In the genomic region with DNA sequence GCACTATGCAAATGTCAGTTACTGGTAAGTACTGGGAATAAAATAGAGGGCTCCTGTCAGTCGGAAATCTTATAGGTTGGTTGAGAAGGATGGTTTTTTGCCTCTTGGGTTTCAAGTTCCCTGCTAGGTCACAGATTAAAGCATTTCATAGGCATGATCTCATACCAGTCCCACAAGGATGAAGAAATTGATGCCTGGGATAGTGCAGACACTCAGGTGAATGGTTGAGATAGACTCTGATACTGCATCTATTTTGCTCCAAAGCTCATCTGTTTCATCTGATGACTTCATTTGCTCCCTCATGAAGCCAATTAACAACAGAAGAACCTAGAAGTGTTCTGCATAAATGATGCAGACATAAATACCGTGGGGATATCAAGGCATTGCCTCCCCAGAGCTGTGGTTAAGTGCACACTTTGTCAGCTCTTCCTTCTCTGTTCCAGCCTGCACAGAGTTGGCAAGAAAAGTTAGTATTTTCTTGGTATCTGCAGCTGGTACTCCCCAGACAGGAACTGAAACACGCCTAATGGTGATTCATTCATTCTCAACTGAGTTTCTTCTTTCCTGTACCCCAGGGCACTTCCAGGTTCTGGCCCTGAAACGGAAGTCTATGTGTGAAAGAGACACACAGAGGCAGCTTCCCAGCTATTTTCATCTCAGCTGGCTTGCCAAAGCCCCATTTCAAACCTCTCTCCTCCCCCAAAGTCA, we compare ENCODE assay signal across 10 cellular contexts.
A peak's percentile ranks its signal among the peaks of the same experiment; 100 is the strongest.
DNase-seq lines count a peak whose midpoint lies in the region; ATAC-seq, FAIRE-seq and TF ChIP-seq lines count a peak whose summit lies in the region.
"Had no signal": no experiment of that assay in that cellular context is flagged by ENCODE, and none has a peak within 500 bp of the region (broad histone marks: within the 10 kb centered on the region; RNA-seq: fewer than 3 reads in every experiment).

No MANE protein-coding gene starts in this region.

- H3K4me1 ChIP-seq in H1 (replicated peaks in 1 of 4; ENCODE audit: control insufficient read depth in 3 of 4, insufficient read depth in 4 of 4, low read length in 3 of 4): no peaks in the 10 kb centered on the region

- H3K4me3 Mint-ChIP-seq in activated CD8-positive, alpha-beta T cell treated with anti-CD3 and anti-CD28 coated beads, Interleukin-2, amount 10 ng/mL, durations not matched to agents 7 days and 5 days: no peak overlapping the region

- H3K4ac ChIP-seq in H1 (replicated peaks; ENCODE audit: insufficient read length, low read depth, low read length): no peak overlapping the region

- no peak overlapping the region for H2AFZ ChIP-seq in H1 (ENCODE audit: low read length)

- TF ChIP-seq CTCF in H1 (IDR thresholded peaks at IDR 0.05; ENCODE audit: control extremely low read depth in 1 of 3, insufficient read depth in 1 of 3, low read depth in 1 of 3, low read length in 3 of 3): no peak

- H3K27me3 Mint-ChIP-seq in activated CD8-positive, alpha-beta T cell treated with anti-CD3 and anti-CD28 coated beads, Interleukin-2, amount 10 ng/mL, durations not matched to agents 7 days and 5 days (ENCODE audit: low read depth): no peaks in the 10 kb centered on the region

- ATAC-seq in GM19455 (IDR thresholded peaks at IDR 0.05; ENCODE audit: unreplicated experiment) (peak; percentile 70), GM21619 (IDR thresholded peaks at IDR 0.05; ENCODE audit: unreplicated experiment) (no peak)
- ATAC-seq in activated CD8-positive, alpha-beta T cell treated with anti-CD3 and anti-CD28 coated beads, Interleukin-2, amount 10 ng/mL, durations not matched to agents 7 days and 5 days: no peak

- H3K79me1 ChIP-seq in H1 (ENCODE audit: low read depth, low read length): no peaks in the 10 kb centered on the region

- no peak overlapping the region for H4K8ac ChIP-seq in H1 (ENCODE audit: extremely low read depth, insufficient read depth, low read length)

- H2AK5ac ChIP-seq in H1 (ENCODE audit: low read depth, low read length): no peak overlapping the region

- H3K27ac Mint-ChIP-seq in activated CD8-positive, alpha-beta T cell treated with anti-CD3 and anti-CD28 coated beads, Interleukin-2, amount 10 ng/mL, durations not matched to agents 7 days and 5 days: no peak overlapping the region

- no peak overlapping the region for H3K14ac ChIP-seq in H1 (ENCODE audit: insufficient read length)

- H2BK20ac ChIP-seq in H1 (ENCODE audit: low read length): 0 out of 2 replicates have a peak overlapping the region, but pooled peaks have one; percentile 55

- no peaks in the 10 kb centered on the region for H3K79me2 ChIP-seq in H1 (ENCODE audit: control insufficient read depth in 1 of 2, insufficient read depth in 2 of 2, low read length in 2 of 2)

- H3K9me3 Mint-ChIP-seq in activated CD8-positive, alpha-beta T cell treated with anti-CD3 and anti-CD28 coated beads, Interleukin-2, amount 10 ng/mL, durations not matched to agents 7 days and 5 days (ENCODE audit: insufficient read depth): peaks cover 4% of the 10 kb centered on the region

- TF ChIP-seq RAD21 in H1 (IDR thresholded peaks at IDR 0.05 in 1 of 2, conservative IDR thresholded peaks at IDR 0.05 in 1 of 2; ENCODE audit: low read depth in 2 of 2, low read length in 2 of 2): no peak

- no peaks in the 10 kb centered on the region for H3K4me1 Mint-ChIP-seq in activated CD8-positive, alpha-beta T cell treated with anti-CD3 and anti-CD28 coated beads, Interleukin-2, amount 10 ng/mL, durations not matched to agents 7 days and 5 days (ENCODE audit: low read depth)

- H3K56ac ChIP-seq in H1 (replicated peaks; ENCODE audit: insufficient read length, low read depth, low read length): no peak overlapping the region

- H3K9ac ChIP-seq in H1 (replicated peaks in 1 of 4; ENCODE audit: extremely low read depth in 1 of 4, low read depth in 3 of 4, low read length in 3 of 4): no peak overlapping the region

- H3K27me3 ChIP-seq in H1 (replicated peaks in 1 of 4; ENCODE audit: control insufficient read depth in 3 of 4, extremely low read depth in 1 of 4, insufficient read depth in 3 of 4, low read length in 3 of 4): no peaks in the 10 kb centered on the region

- no peak overlapping the region for H3K27ac ChIP-seq in H1 (ENCODE audit: low read depth, low read length)

- no peak overlapping the region for H3K23ac ChIP-seq in H1 (ENCODE audit: insufficient read length)

- peak; percentile 51 for DNase-seq in AG08395 (ENCODE audit: low spot score)
- DNase-seq in HPDE6-E6E7 (ENCODE audit: extremely low spot score): peak; percentile 98
- no peak for DNase-seq in H1 (ENCODE audit: low read depth in 1 of 2, low spot score in 2 of 2)
- no peak for DNase-seq in activated gamma-delta T cell treated with Interleukin-2 at 50 U/mL for 16 hours
- DNase-seq in activated CD8-positive, alpha-beta memory T cell treated with anti-CD3 and anti-CD28 coated beads, Interleukin-2, amount 50 U/mL, for 48 hours: no peak
- no peak for DNase-seq in activated CD8-positive, alpha-beta T cell treated with anti-CD3 and anti-CD28 coated beads, Interleukin-2, amount 10 ng/mL, durations not matched to agents 7 days and 5 days
- DNase-seq: cortex of kidney, IMR-90 had no signal

- WGBS in H1 (ENCODE audit: extremely low coverage in 1 of 2, insufficient coverage in 1 of 2, insufficient read length in 1 of 2, insufficient replicate concordance in 2 of 2, low coverage in 1 of 2, low lambda C conversion rate in 2 of 2, missing lambda C conversion rate in 1 of 2), 2 experiments: 93% methylated on average over 4 of the region's 4 CpGs; no CpG with 5 or more reads in 1 of the 2 experiments

- no peak overlapping the region for H3K4me2 ChIP-seq in H1 (ENCODE audit: insufficient read depth in 1 of 2, low read depth in 2 of 2, low read length in 2 of 2)

- TF ChIP-seq POLR2A in H1 (IDR thresholded peaks at IDR 0.05; ENCODE audit: control extremely low read depth in 1 of 2, low read depth in 2 of 2, low read length in 2 of 2): no peak

- CTCF ChIA-PET in H1 (lab: Charles Lee; ENCODE audit: partially characterized antibody): no interaction called here
- CTCF ChIA-PET in activated CD8-positive, alpha-beta T cell treated with anti-CD3 and anti-CD28 coated beads, Interleukin-2, amount 10 ng/mL, durations not matched to agents 7 days and 5 days (lab: Charles Lee): no interaction called here

- no peaks in the 10 kb centered on the region for H3K36me3 ChIP-seq in H1 (ENCODE audit: control insufficient read depth in 2 of 4, insufficient read depth in 4 of 4, low read length in 3 of 4)

- no peak overlapping the region for H4K91ac ChIP-seq in H1 (replicated peaks; ENCODE audit: insufficient read length, low read length)

- no peak overlapping the region for H2BK5ac ChIP-seq in H1 (ENCODE audit: low read depth, low read length)

- H3K18ac ChIP-seq in H1 (ENCODE audit: extremely low read depth, low read length): no peak overlapping the region

- no peak overlapping the region for H2BK15ac ChIP-seq in H1 (ENCODE audit: low read length)

- no peak overlapping the region for H3K4me3 ChIP-seq in H1 (ENCODE audit: extremely low read depth in 1 of 4, insufficient read depth in 2 of 4, low read depth in 3 of 4, low read length in 4 of 4)

- H2BK12ac ChIP-seq in H1 (ENCODE audit: low read depth, low read length): no peak overlapping the region

- FAIRE-seq in H1 (lab: Jason Lieb, UNC): no peak

- H3K9me3 ChIP-seq in H1 (ENCODE audit: insufficient read depth in 2 of 2, low read depth in 1 of 2, low read length in 1 of 2): no peaks in the 10 kb centered on the region

- no peak overlapping the region for H4K5ac ChIP-seq in H1 (ENCODE audit: insufficient read length, low read depth, low read length)

- TF ChIP-seq EP300 in H1 (IDR thresholded peaks at IDR 0.05; ENCODE audit: borderline replicate concordance in 1 of 2, low read depth in 2 of 2, low read length in 2 of 2): no peak

- POLR2A ChIA-PET in H1 (lab: Charles Lee; ENCODE audit: partially characterized antibody): no interaction called here
- POLR2A ChIA-PET in activated CD8-positive, alpha-beta T cell treated with anti-CD3 and anti-CD28 coated beads, Interleukin-2, amount 10 ng/mL, durations not matched to agents 7 days and 5 days (lab: Charles Lee): no interaction called here

- no peaks in the 10 kb centered on the region for H4K20me1 ChIP-seq in H1 (replicated peaks in 1 of 2; ENCODE audit: control insufficient read depth in 1 of 2, insufficient read depth in 2 of 2, low read length in 2 of 2)

- H3K36me3 Mint-ChIP-seq in activated CD8-positive, alpha-beta T cell treated with anti-CD3 and anti-CD28 coated beads, Interleukin-2, amount 10 ng/mL, durations not matched to agents 7 days and 5 days (ENCODE audit: low read depth): no peaks in the 10 kb centered on the region

- no peaks in the 10 kb centered on the region for H3K23me2 ChIP-seq in H1 (ENCODE audit: low read depth, low read length)

- H2BK120ac ChIP-seq in H1 (replicated peaks; ENCODE audit: low read depth, low read length): no peak overlapping the region

TF ChIP-seq in H1, 55 proteins besides CTCF, POLR2A, EP300 and RAD21:
- no peak for TF ChIP-seq PHF8 (conservative IDR thresholded peaks at IDR 0.05; ENCODE audit: low read depth, low read length)

Comparison
In these comparisons a context has a peak if more than half of its experiments do, and no peak if none do; other contexts are left out.
1. DNase-seq: peak in AG08395 (single experiment) and HPDE6-E6E7 (single experiment); none in H1 (0 of 2), activated gamma-delta T cell treated with Interleukin-2 at 50 U/mL for 16 hours (single experiment), activated CD8-positive, alpha-beta memory T cell treated with anti-CD3 and anti-CD28 coated beads, Interleukin-2, amount 50 U/mL, for 48 hours (single experiment) and activated CD8-positive, alpha-beta T cell treated with anti-CD3 and anti-CD28 coated beads, Interleukin-2, amount 10 ng/mL, durations not matched to agents 7 days and 5 days (single experiment).